ENCODE assay signal across 8 cellular contexts in genomic region chr4:154807042-154807630, GRCh38. TPM values are rescaled to one million over a fixed set of nuclear protein-coding genes. Genes with fewer than 3 reads are reported as not detected.
DNase-seq lines count a peak whose midpoint lies in the region; ATAC-seq and TF ChIP-seq lines count a peak whose summit lies in the region.

No MANE protein-coding gene starts in this region.

- POLR2A ChIA-PET in activated CD4-positive, alpha-beta memory T cell treated with anti-CD3 and anti-CD28 coated beads, Interleukin-2, amount 10 ng/mL, durations not matched to agents 7 days and 5 days (lab: Charles Lee) = no interaction called here

- DNase-seq in ACHN = peak; percentile 51
- DNase-seq in erythroblast (lab: John Stamatoyannopoulos, UW) = peak; percentile 43 to 56
- no peak for DNase-seq in stimulated activated CD4-positive, alpha-beta T cell treated with anti-CD3 and anti-CD28 coated beads, Interleukin-1b, Interleukin-23, amount 100 ng/mL, for 48 hours
- no peak for DNase-seq in activated CD4-positive, alpha-beta memory T cell treated with anti-CD3 and anti-CD28 coated beads, Interleukin-2, amount 10 ng/mL, durations not matched to agents 7 days and 5 days

- no peak overlapping the region for H3K27ac ChIP-seq in OCI-LY1 (ENCODE audit: low read depth, low read length, poor library complexity, severe bottlenecking)

- peaks cover 1% of the 10 kb centered on the region for H3K27me3 Mint-ChIP-seq in activated CD4-positive, alpha-beta memory T cell treated with anti-CD3 and anti-CD28 coated beads, Interleukin-2, amount 10 ng/mL, durations not matched to agents 7 days and 5 days

- no peaks in the 10 kb centered on the region for H3K36me3 Mint-ChIP-seq in activated CD4-positive, alpha-beta memory T cell treated with anti-CD3 and anti-CD28 coated beads, Interleukin-2, amount 10 ng/mL, durations not matched to agents 7 days and 5 days (ENCODE audit: low read depth)

- no peaks in the 10 kb centered on the region for H3F3A ChIP-seq in OCI-LY1 (ENCODE audit: insufficient read depth, low read length)

- no peaks in the 10 kb centered on the region for H3K27me3 ChIP-seq in OCI-LY1 (ENCODE audit: insufficient read depth, low read length)
- peaks cover 6% of the 10 kb centered on the region for H3K27me3 ChIP-seq in skeletal muscle satellite cell (ENCODE audit: control insufficient read depth, insufficient read depth, low read length)

- no peaks in the 10 kb centered on the region for H3K9me2 ChIP-seq in OCI-LY1 (ENCODE audit: low read depth, low read length)

- in situ Hi-C loops in ACHN (cut with HindIII; ENCODE audit: low pct_ligation_motif_present, low pct_unique_long_range_greater_than_20kb, low sequenced_read_pairs) = no loop called here

- no peak overlapping the region for H3K9ac ChIP-seq in OCI-LY1 (ENCODE audit: low read length)
- H3K9ac ChIP-seq in skeletal muscle satellite cell (ENCODE audit: low read depth, low read length) = peak overlapping the region; percentile 27

- H3K9me3 Mint-ChIP-seq in activated CD4-positive, alpha-beta memory T cell treated with anti-CD3 and anti-CD28 coated beads, Interleukin-2, amount 10 ng/mL, durations not matched to agents 7 days and 5 days = no peaks in the 10 kb centered on the region

- H3K4me1 Mint-ChIP-seq in activated CD4-positive, alpha-beta memory T cell treated with anti-CD3 and anti-CD28 coated beads, Interleukin-2, amount 10 ng/mL, durations not matched to agents 7 days and 5 days = no peaks in the 10 kb centered on the region

- no peak overlapping the region for H3K4me3 ChIP-seq in OCI-LY1 (ENCODE audit: low read depth, low read length, poor library complexity, severe bottlenecking)
- H3K4me3 ChIP-seq in skeletal muscle satellite cell (ENCODE audit: low read length) = no peak overlapping the region

- TF ChIP-seq CTCF in OCI-LY1 (IDR thresholded peaks at IDR 0.05; ENCODE audit: low read length) = peak; percentile 92

- no peak overlapping the region for H2AFZ ChIP-seq in OCI-LY1 (ENCODE audit: low read length)

- no peak overlapping the region for H3K4me3 Mint-ChIP-seq in activated CD4-positive, alpha-beta memory T cell treated with anti-CD3 and anti-CD28 coated beads, Interleukin-2, amount 10 ng/mL, durations not matched to agents 7 days and 5 days

- H3K9me3 ChIP-seq in OCI-LY1 (ENCODE audit: low read length) (no peaks in the 10 kb centered on the region), skeletal muscle satellite cell (replicated peaks; ENCODE audit: low read length) (no peaks in the 10 kb centered on the region)

- H3K36me3 ChIP-seq in OCI-LY1 (ENCODE audit: insufficient read depth, low read length) (no peaks in the 10 kb centered on the region), skeletal muscle satellite cell (ENCODE audit: insufficient read depth, low read length) (no peaks in the 10 kb centered on the region)

- no peaks in the 10 kb centered on the region for H3K79me2 ChIP-seq in OCI-LY1 (ENCODE audit: insufficient read depth, low read length)

- H3K4me1 ChIP-seq in OCI-LY1 (ENCODE audit: insufficient read depth, low read length, severe bottlenecking) = no peaks in the 10 kb centered on the region
- no peaks in the 10 kb centered on the region for H3K4me1 ChIP-seq in skeletal muscle satellite cell (ENCODE audit: control insufficient read depth, insufficient read depth, low read length)

- H3K4me2 ChIP-seq in OCI-LY1 (ENCODE audit: low read length) = no peak overlapping the region
- H3K4me2 ChIP-seq in skeletal muscle satellite cell (ENCODE audit: low read length) = peak overlapping the region; percentile 59

- no peak for TF ChIP-seq POLR2A in erythroblast (IDR thresholded peaks at IDR 0.05; ENCODE audit: low read length)

- CTCF ChIA-PET in activated CD4-positive, alpha-beta memory T cell treated with anti-CD3 and anti-CD28 coated beads, Interleukin-2, amount 10 ng/mL, durations not matched to agents 7 days and 5 days (lab: Charles Lee) = interaction anchor here (1.0 kb wide), 1 partner anchor 12 kb away, joined by 4 read pairs; no protein-coding TSS in a partner anchor

- peak; percentile 75 for ATAC-seq in GM18499 (IDR thresholded peaks at IDR 0.05; ENCODE audit: insufficient read depth, unreplicated experiment)
- peak; percentile 88 for ATAC-seq in HG02981 (IDR thresholded peaks at IDR 0.05; ENCODE audit: unreplicated experiment)

- H4K20me1 ChIP-seq in OCI-LY1 (ENCODE audit: insufficient read depth, low read length) = no peaks in the 10 kb centered on the region

- H3K27ac Mint-ChIP-seq in activated CD4-positive, alpha-beta memory T cell treated with anti-CD3 and anti-CD28 coated beads, Interleukin-2, amount 10 ng/mL, durations not matched to agents 7 days and 5 days = no peak overlapping the region

RNA-seq across cellular contexts. Expression of gene RBM46, which starts 26.1 kb away (rescaled TPM):
- 0.25 and 0.44 TPM in 2 replicates for total RNA-seq in skeletal muscle satellite cell (2012; rRNA removed)
- not detected for total RNA-seq in activated CD4-positive, alpha-beta memory T cell treated with anti-CD3 and anti-CD28 coated beads, Interleukin-2, amount 10 ng/mL, durations not matched to agents 7 days and 5 days

Comparison
In these comparisons a context has a peak if more than half of its experiments do, and no peak if none do; other contexts are left out.
1. DNase-seq: peak in ACHN (single experiment) and erythroblast (2 of 2); none in stimulated activated CD4-positive, alpha-beta T cell treated with anti-CD3 and anti-CD28 coated beads, Interleukin-1b, Interleukin-23, amount 100 ng/mL, for 48 hours (single experiment) and activated CD4-positive, alpha-beta memory T cell treated with anti-CD3 and anti-CD28 coated beads, Interleukin-2, amount 10 ng/mL, durations not matched to agents 7 days and 5 days (single experiment).